ENCODE assay signal across 14 cellular contexts in genomic region chr15:43237842-43238470, GRCh38. TPM values are rescaled to one million over a fixed set of nuclear protein-coding genes. Genes with fewer than 3 reads are reported as not detected.
"Had no signal": no experiment of that assay in that cellular context is flagged by ENCODE, and none has a peak within 500 bp of the region (broad histone marks: within the 10 kb centered on the region; RNA-seq: fewer than 3 reads in every experiment).

No MANE protein-coding gene starts in this region.

- DNase-seq: activated CD4-positive, alpha-beta memory T cell treated with anti-CD3 and anti-CD28 coated beads, Interleukin-2, amount 10 ng/mL, durations not matched to agents 7 days and 5 days; activated CD4-positive, alpha-beta T cell treated with anti-CD3 and anti-CD28 coated beads for 1 hour; anterior cingulate cortex; left colon; right cardiac atrium; SHP77; stimulated activated CD4-positive, alpha-beta T cell treated with anti-CD3 and anti-CD28 coated beads, Interleukin-2, amount 100 ng/mL, for 24 hours; stimulated activated naive CD8-positive, alpha-beta T cell treated with anti-CD3 and anti-CD28 coated beads, Interleukin-15, Interleukin-2, amounts not matched to agents 100 U/mL and 50 U/mL, for 24 hours; upper lobe of left lung had no signal

- H3K4me3 ChIP-seq: suprapubic skin, upper lobe of left lung had no signal

- H3K9me3 ChIP-seq: suprapubic skin, upper lobe of left lung had no signal

- H3K4me1 ChIP-seq: upper lobe of left lung had no signal

- H3K36me3 ChIP-seq: suprapubic skin, upper lobe of left lung had no signal

- H3K27me3 ChIP-seq: suprapubic skin, upper lobe of left lung had no signal

- H3K27ac ChIP-seq: suprapubic skin, upper lobe of left lung had no signal

RNA-seq across cellular contexts. Expression of gene EPB42, which starts 17.1 kb away (rescaled TPM):
- total RNA-seq: activated CD4-positive, alpha-beta memory T cell treated with anti-CD3 and anti-CD28 coated beads, Interleukin-2, amount 10 ng/mL, durations not matched to agents 7 days and 5 days; activated T-helper 2 cell treated with anti-CD3 and anti-CD28 coated beads, Interferon-gamma antibody, Interleukin-2, Interleukin-4, amounts not matched to agents 10 μg/mL and 5 μg/mL and 100 μg/mL, durations not matched to agents 14 hours and 24 hours and 36 hours; bronchial epithelial cell; esophagus mucosa; left colon; mammary epithelial cell; right cardiac atrium; suprapubic skin had no signal
- polyA plus RNA-seq: mammary epithelial cell, right cardiac atrium had no signal

RNA-seq across cellular contexts. Expression of gene TGM5, which starts 28.8 kb away (rescaled TPM):
- total RNA-seq: left colon, right cardiac atrium had no signal
- polyA plus RNA-seq: mammary epithelial cell had no signal
